Comparison of ENCODE assay signal across 17 cellular contexts in the genomic region with DNA sequence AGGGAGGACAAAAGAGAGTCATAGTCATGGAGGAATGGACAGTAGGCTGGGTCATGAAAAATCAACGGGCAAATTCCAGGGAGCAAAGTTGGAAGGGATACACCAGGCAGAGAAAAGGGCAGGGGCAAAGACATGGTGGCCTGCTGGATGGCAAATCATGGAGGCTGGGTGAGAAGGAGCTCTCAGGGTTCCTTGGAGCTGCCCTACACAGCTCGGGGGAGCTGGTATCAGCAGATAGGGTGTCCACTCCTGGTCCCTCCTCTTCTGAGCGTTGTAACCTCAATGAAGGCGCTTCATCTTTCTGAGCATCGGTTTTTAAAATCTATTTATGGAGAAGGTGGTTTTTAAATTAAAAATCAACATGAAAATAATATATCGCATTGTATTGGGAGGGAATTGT. TPM values are rescaled to one million over a fixed set of nuclear protein-coding genes. Genes with fewer than 3 reads are reported as not detected.
DNase-seq lines count a peak whose midpoint lies in the region; ATAC-seq and TF ChIP-seq lines count a peak whose summit lies in the region.
"Had no signal": no experiment of that assay in that cellular context is flagged by ENCODE, and none has a peak within 500 bp of the region (broad histone marks: within the 10 kb centered on the region; RNA-seq: fewer than 3 reads in every experiment).

No MANE protein-coding gene starts in this region.

- TF ChIP-seq CTCF in SK-N-SH (IDR thresholded peaks at IDR 0.05), result no peak
- TF ChIP-seq CTCF in H9 (conservative IDR thresholded peaks at IDR 0.05), result no peak
- no peak for TF ChIP-seq CTCF in hepatocyte (IDR thresholded peaks at IDR 0.05; ENCODE audit: poor library complexity)

- H3K23me2 ChIP-seq in H9 (ENCODE audit: insufficient read length, low read depth, low read length, poor library complexity, severe bottlenecking), result no peaks in the 10 kb centered on the region

- POLR2A ChIA-PET in SK-N-SH (lab: Yijun Ruan, JAX), result no interaction called here

- no peaks in the 10 kb centered on the region for H3K36me3 Mint-ChIP-seq in H9 (ENCODE audit: insufficient read depth in 1 of 3, low read depth in 3 of 3)
- H3K36me3 Mint-ChIP-seq in activated naive CD4-positive, alpha-beta T cell treated with anti-CD3 and anti-CD28 coated beads, Interleukin-2, amount 10 ng/mL, durations not matched to agents 7 days and 5 days, result no peaks in the 10 kb centered on the region

- H3K27me3 ChIP-seq in SK-N-SH (ENCODE audit: insufficient read depth) (no peaks in the 10 kb centered on the region), H9 (ENCODE audit: insufficient read depth, low read length) (no peaks in the 10 kb centered on the region), hepatocyte (no peaks in the 10 kb centered on the region), skeletal muscle tissue (ENCODE audit: control insufficient read depth in 3 of 3, insufficient read depth in 3 of 3, low read length in 3 of 3) (no peaks in the 10 kb centered on the region)

- H3K27ac ChIP-seq in SK-N-SH (ENCODE audit: low read depth in 2 of 2, low read length in 1 of 2) (peak overlapping the region; percentile 88 to 90), H9 (ENCODE audit: insufficient read length, low read depth, low read length) (no peak overlapping the region), hepatocyte (peak overlapping the region; percentile 64), skeletal muscle tissue (ENCODE audit: low read depth, low read length) (peak overlapping the region; percentile 60)
- H3K27ac ChIP-seq: 22Rv1 had no signal

- H3K36me3 ChIP-seq in SK-N-SH (replicated peaks in 1 of 2; ENCODE audit: control insufficient read depth in 1 of 2, insufficient read depth in 2 of 2, low read length in 1 of 2) (no peaks in the 10 kb centered on the region), hepatocyte (replicated peaks; ENCODE audit: insufficient read depth, low read depth) (no peaks in the 10 kb centered on the region), skeletal muscle tissue (ENCODE audit: control insufficient read depth in 3 of 3, insufficient read depth in 3 of 3, low read length in 3 of 3) (no peaks in the 10 kb centered on the region)
- H3K36me3 ChIP-seq: HAP-1 had no signal

- no peak for TF ChIP-seq EP300 in SK-N-SH (IDR thresholded peaks at IDR 0.05; ENCODE audit: borderline replicate concordance in 1 of 2, low read depth in 1 of 2, low read length in 1 of 2)

- ATAC-seq in SK-N-SH treated with all-trans-retinoic acid at 6 μM for 48 hours, result no peak
- ATAC-seq in HG03457 (IDR thresholded peaks at IDR 0.05; ENCODE audit: unreplicated experiment), result no peak

- H3K23ac ChIP-seq in H9 (ENCODE audit: insufficient read length, low read depth, low read length), result no peak overlapping the region

- H2BK120ac ChIP-seq in H9 (ENCODE audit: low read depth, low read length, poor library complexity, severe bottlenecking), result no peak overlapping the region

- H3K27me3 Mint-ChIP-seq in H9 (ENCODE audit: low read depth), result peaks cover 13% of the 10 kb centered on the region
- H3K27me3 Mint-ChIP-seq in activated naive CD4-positive, alpha-beta T cell treated with anti-CD3 and anti-CD28 coated beads, Interleukin-2, amount 10 ng/mL, durations not matched to agents 7 days and 5 days, result peaks cover 30% of the 10 kb centered on the region

- H2BK12ac ChIP-seq in H9 (ENCODE audit: insufficient read length, low read depth, low read length), result no peak overlapping the region

- H3K4me2 ChIP-seq in SK-N-SH (peak overlapping the region; percentile 57; the same call in 1 of the 2 replicates), H9 (ENCODE audit: insufficient read depth, insufficient read length, low read length) (no peak overlapping the region), hepatocyte (no peak overlapping the region)

- H2BK15ac ChIP-seq in H9 (ENCODE audit: low read depth, low read length), result no peak overlapping the region

- H3K79me2 ChIP-seq in SK-N-SH (ENCODE audit: insufficient read depth), result no peaks in the 10 kb centered on the region
- no peaks in the 10 kb centered on the region for H3K79me2 ChIP-seq in H9 (ENCODE audit: insufficient read depth, low read length)
- no peaks in the 10 kb centered on the region for H3K79me2 ChIP-seq in hepatocyte

- H4K20me1 ChIP-seq in SK-N-SH (ENCODE audit: insufficient read depth) (no peaks in the 10 kb centered on the region), H9 (ENCODE audit: control insufficient read depth, insufficient read depth, insufficient read length) (no peaks in the 10 kb centered on the region), hepatocyte (ENCODE audit: insufficient read depth, poor library complexity, severe bottlenecking) (no peaks in the 10 kb centered on the region)

- CTCF ChIA-PET in SK-N-SH (lab: Yijun Ruan, JAX), result interaction anchor here (0.6 to 8.1 kb wide), 3 partner anchors 17 to 483 kb away, joined by 3 to 99 read pairs (median 7); no protein-coding TSS in a partner anchor
- CTCF ChIA-PET in activated naive CD4-positive, alpha-beta T cell treated with anti-CD3 and anti-CD28 coated beads, Interleukin-2, amount 10 ng/mL, durations not matched to agents 7 days and 5 days (lab: Charles Lee), result interaction anchor here (3.8 kb wide), 1 partner anchor 111 kb away, joined by 35 read pairs; no protein-coding TSS in a partner anchor

- no peak overlapping the region for H3K4ac ChIP-seq in H9 (ENCODE audit: low read depth, low read length)

- 85% methylated on average over 6 of the region's 6 CpGs for WGBS in SK-N-SH (ENCODE audit: low lambda C conversion rate)
- WGBS in H9 (ENCODE audit: extremely low coverage, insufficient read length, low lambda C conversion rate), result 100% methylated on average over 1 of the region's 6 CpGs
- 93% methylated on average over 6 of the region's 6 CpGs for WGBS in hepatocyte (ENCODE audit: low lambda C conversion rate, missing lambda C conversion rate)

- no peak overlapping the region for H2BK20ac ChIP-seq in H9 (ENCODE audit: low read depth, low read length, poor library complexity, severe bottlenecking)

- no peak overlapping the region for H3K27ac Mint-ChIP-seq in H9
- H3K27ac Mint-ChIP-seq in activated naive CD4-positive, alpha-beta T cell treated with anti-CD3 and anti-CD28 coated beads, Interleukin-2, amount 10 ng/mL, durations not matched to agents 7 days and 5 days, result no peak overlapping the region
- H3K27ac Mint-ChIP-seq: B cell had no signal

- H3K4me3 ChIP-seq in SK-N-SH (ENCODE audit: low read depth in 2 of 2, low read length in 1 of 2) (no peak overlapping the region), hepatocyte (no peak overlapping the region), skeletal muscle tissue (ENCODE audit: low read length in 3 of 3) (no peak overlapping the region)
- H3K4me3 ChIP-seq: HAP-1 had no signal

- no peak overlapping the region for H2BK5ac ChIP-seq in H9 (ENCODE audit: insufficient read length, low read length)

- H3K4me1 ChIP-seq in SK-N-SH (ENCODE audit: control insufficient read depth in 1 of 2, insufficient read depth in 2 of 2, low read depth in 1 of 2, low read length in 1 of 2) (peaks cover 18 to 33% of the 10 kb centered on the region in 2 experiments), H9 (ENCODE audit: insufficient read depth, low read length) (no peaks in the 10 kb centered on the region; the same call in 1 of the 2 replicates), hepatocyte (ENCODE audit: insufficient read depth) (peaks cover 27% of the 10 kb centered on the region), skeletal muscle tissue (ENCODE audit: control insufficient read depth in 3 of 3, insufficient read depth in 3 of 3, low read length in 3 of 3) (peaks cover 14 to 18% (median 17%) of the 10 kb centered on the region in 3 donors)
- H3K4me1 ChIP-seq: HAP-1 had no signal

- peaks cover 0 to 12% of the 10 kb centered on the region in 2 experiments for H3K4me1 Mint-ChIP-seq in H9
- no peaks in the 10 kb centered on the region for H3K4me1 Mint-ChIP-seq in activated naive CD4-positive, alpha-beta T cell treated with anti-CD3 and anti-CD28 coated beads, Interleukin-2, amount 10 ng/mL, durations not matched to agents 7 days and 5 days
- H3K4me1 Mint-ChIP-seq: B cell had no signal

- H3K9me3 ChIP-seq in SK-N-SH, result no peaks in the 10 kb centered on the region
- no peaks in the 10 kb centered on the region for H3K9me3 ChIP-seq in H9 (ENCODE audit: control insufficient read depth, low read depth, low read length)
- H3K9me3 ChIP-seq in hepatocyte (ENCODE audit: low read depth), result no peaks in the 10 kb centered on the region
- H3K9me3 ChIP-seq in skeletal muscle tissue (ENCODE audit: control insufficient read depth in 3 of 3, low read length in 3 of 3), result no peaks in the 10 kb centered on the region
- H3K9me3 ChIP-seq: HAP-1 had no signal

- peaks cover 28% of the 10 kb centered on the region for H3F3A ChIP-seq in SK-N-SH (replicated peaks; ENCODE audit: insufficient read depth)

- no peak for TF ChIP-seq RAD21 in SK-N-SH (IDR thresholded peaks at IDR 0.05; ENCODE audit: low read length)

- H3K9me2 ChIP-seq in SK-N-SH (no peaks in the 10 kb centered on the region), hepatocyte (replicated peaks; ENCODE audit: insufficient read depth) (no peaks in the 10 kb centered on the region)

- H4K91ac ChIP-seq in H9 (ENCODE audit: insufficient read length, low read depth, low read length), result no peak overlapping the region

- no peak overlapping the region for H3K9ac ChIP-seq in SK-N-SH
- H3K9ac ChIP-seq in H9 (ENCODE audit: extremely low read depth, insufficient read length, low read length), result no peak overlapping the region
- H3K9ac ChIP-seq in skeletal muscle tissue (ENCODE audit: low read depth in 1 of 3, low read length in 3 of 3), result no peak overlapping the region

- H2AK5ac ChIP-seq in H9 (ENCODE audit: insufficient read length, low read length), result no peak overlapping the region

- peaks cover 0 to under 1% of the 10 kb centered on the region in 2 experiments; a peak in 1 of 5 replicates for H3K9me3 Mint-ChIP-seq in H9
- H3K9me3 Mint-ChIP-seq in activated naive CD4-positive, alpha-beta T cell treated with anti-CD3 and anti-CD28 coated beads, Interleukin-2, amount 10 ng/mL, durations not matched to agents 7 days and 5 days, result no peaks in the 10 kb centered on the region

- DNase-seq in SK-N-SH, result no peak
- DNase-seq in H9, result peak; percentile 14
- no peak for DNase-seq in hepatocyte (ENCODE audit: low spot score)
- DNase-seq in NCI-H1436 (lab: John Stamatoyannopoulos, UW), result no peak
- no peak for DNase-seq in activated naive CD4-positive, alpha-beta T cell treated with anti-CD3 and anti-CD28 coated beads, Interleukin-2, amount 10 ng/mL, durations not matched to agents 7 days and 5 days
- DNase-seq: COR-L47, NCI-H187, NCI-H2227 treated with DMSO at 0.1 percent for 48 hours, NCI-H510A treated with DMSO at 0.1 percent for 48 hours, NCI-H774, SHP77 treated with DMSO at 0.1 percent for 48 hours had no signal

- H3K14ac ChIP-seq in H9 (ENCODE audit: insufficient read depth, low read length), result no peak overlapping the region

- H2AFZ ChIP-seq in SK-N-SH (ENCODE audit: low read depth), result peak overlapping the region; percentile 67; the same call in 1 of the 2 replicates
- no peak overlapping the region for H2AFZ ChIP-seq in H9 (ENCODE audit: low read length)
- H2AFZ ChIP-seq in hepatocyte, result no peak overlapping the region

- no peak overlapping the region for H3K4me3 Mint-ChIP-seq in H9
- H3K4me3 Mint-ChIP-seq in activated naive CD4-positive, alpha-beta T cell treated with anti-CD3 and anti-CD28 coated beads, Interleukin-2, amount 10 ng/mL, durations not matched to agents 7 days and 5 days, result no peak overlapping the region
- H3K4me3 Mint-ChIP-seq: B cell had no signal

- no peaks in the 10 kb centered on the region for H3K79me1 ChIP-seq in H9 (ENCODE audit: insufficient read depth, low read depth, low read length, poor library complexity, severe bottlenecking)

- H3T11ph ChIP-seq in H9 (ENCODE audit: low read length), result no peak overlapping the region

- H4K8ac ChIP-seq in H9 (replicated peaks; ENCODE audit: insufficient read length, low read depth, low read length), result no peak overlapping the region

- no peak overlapping the region for H3K56ac ChIP-seq in H9 (ENCODE audit: insufficient read length, low read depth, low read length)

- no peak overlapping the region for H4K5ac ChIP-seq in H9 (ENCODE audit: insufficient read length, low read depth, low read length)

- no peak overlapping the region for H3K18ac ChIP-seq in H9 (ENCODE audit: insufficient read length, low read depth, low read length)

RNA-seq across cellular contexts. Expression of a gene that starts 27.9 kb away (rescaled TPM):
- polyA plus RNA-seq in SK-N-SH (2012; rRNA removed) (0.26 and 1.0 TPM in 2 replicates), hepatocyte (1.5 and 1.6 TPM in 2 replicates)
- 1.9 TPM in 2 replicates for polyA plus RNA-seq in SK-N-SH (2012; cell fraction: cytosol; rRNA removed)
- polyA plus RNA-seq in SK-N-SH (2012; cell fraction: nucleus; rRNA removed), result 0.25 and 0.52 TPM in 2 replicates
- total RNA-seq in H9 (2021) (0.35 and 0.39 TPM in 2 replicates), hepatocyte (0.27 and 0.44 TPM in 2 replicates), skeletal muscle tissue (under 0.01 TPM)

RNA-seq across cellular contexts. Expression of a gene that starts 39.1 kb away (rescaled TPM):
- polyA plus RNA-seq in SK-N-SH (2012; rRNA removed) (15.8 and 16.2 TPM in 2 replicates), hepatocyte (14.5 and 20.6 TPM in 2 replicates)
- polyA plus RNA-seq in SK-N-SH (2012; cell fraction: cytosol; rRNA removed), result 10.3 and 13.2 TPM in 2 replicates
- polyA plus RNA-seq in SK-N-SH (2012; cell fraction: nucleus; rRNA removed), result 12.8 and 15.3 TPM in 2 replicates
- total RNA-seq in H9 (2021) (3.5 and 3.8 TPM in 2 replicates), hepatocyte (18.3 and 20.1 TPM in 2 replicates), skeletal muscle tissue (20.9 TPM)
